Comparison of ENCODE assay signal across 20 cellular contexts in genomic region chr3:30084971-30085403, GRCh38.
DNase-seq lines count a peak whose midpoint lies in the region; ATAC-seq, FAIRE-seq and TF ChIP-seq lines count a peak whose summit lies in the region.
"Had no signal": no experiment of that assay in that cellular context is flagged by ENCODE, and none has a peak within 500 bp of the region (broad histone marks: within the 10 kb centered on the region; RNA-seq: fewer than 3 reads in every experiment).

No MANE protein-coding gene starts in this region.

- H3K4me1 ChIP-seq in HUES48 (ENCODE audit: control insufficient read depth, insufficient read depth, low read length): peaks cover 36% of the 10 kb centered on the region
- H3K4me1 ChIP-seq in astrocyte (ENCODE audit: insufficient read depth, low read length): peaks cover 6% of the 10 kb centered on the region
- no peaks in the 10 kb centered on the region for H3K4me1 ChIP-seq in sigmoid colon
- H3K4me1 ChIP-seq: BE2C, body of pancreas had no signal

- H3K27ac ChIP-seq in HUES48 (ENCODE audit: low read depth, low read length) (peak overlapping the region; percentile 93), astrocyte (ENCODE audit: low read depth, low read length) (no peak overlapping the region), sigmoid colon (no peak overlapping the region)
- H3K27ac ChIP-seq: body of pancreas had no signal

- no peak overlapping the region for H2AFZ ChIP-seq in astrocyte (ENCODE audit: low read depth, low read length)

- H3K27ac Mint-ChIP-seq in astrocyte (ENCODE audit: unreplicated experiment): no peak overlapping the region
- no peak overlapping the region for H3K27ac Mint-ChIP-seq in stimulated activated memory B cell treated with anti-CD40 and anti-IgM and Interleukin-4, amounts not matched to agents 10 μg/mL and 1 μg/mL and 100 μg/mL, for 72 hours
- H3K27ac Mint-ChIP-seq: activated CD4-positive, alpha-beta memory T cell treated with anti-CD3 and anti-CD28 coated beads, Interleukin-2, amount 10 ng/mL, durations not matched to agents 7 days and 5 days; activated naive CD8-positive, alpha-beta T cell treated with anti-CD3 and anti-CD28 coated beads, Interleukin-2, amount 10 ng/mL, durations not matched to agents 7 days and 5 days had no signal

- WGBS in sigmoid colon, 2 donors: 96 to 97% methylated on average over 3 of the region's 3 CpGs

- H3K9me3 ChIP-seq in HUES48 (ENCODE audit: control insufficient read depth, insufficient read depth, low read length) (no peaks in the 10 kb centered on the region), astrocyte (ENCODE audit: insufficient read depth, low read depth, low read length) (no peaks in the 10 kb centered on the region), sigmoid colon (no peaks in the 10 kb centered on the region)
- H3K9me3 ChIP-seq: BE2C, body of pancreas had no signal

- H3K36me3 ChIP-seq in HUES48 (ENCODE audit: control insufficient read depth, insufficient read depth, low read length): no peaks in the 10 kb centered on the region
- H3K36me3 ChIP-seq in astrocyte (ENCODE audit: insufficient read depth, low read length): no peaks in the 10 kb centered on the region
- H3K36me3 ChIP-seq in sigmoid colon: no peaks in the 10 kb centered on the region
- H3K36me3 ChIP-seq: BE2C had no signal

- intact Hi-C loops in sigmoid colon (cut with DNase I): no loop called here

- DNase-seq in A172 (ENCODE audit: low spot score): peak; percentile 68
- DNase-seq in astrocyte (ENCODE audit: low read depth): peak; percentile 16
- peak; percentile 36 for DNase-seq in iPS-NIHi7 (ENCODE audit: extremely low spot score)
- DNase-seq in sigmoid colon: no peak
- DNase-seq: activated CD4-positive, alpha-beta memory T cell treated with anti-CD3 and anti-CD28 coated beads, Interleukin-2, amount 10 ng/mL, durations not matched to agents 7 days and 5 days; activated effector memory CD4-positive, alpha-beta T cell treated with Interleukin-2 at 50 U/mL for 16 hours; activated naive CD8-positive, alpha-beta T cell treated with anti-CD3 and anti-CD28 coated beads, Interleukin-2, amount 10 ng/mL, durations not matched to agents 7 days and 5 days; BE2C; body of pancreas; DMS53; head of caudate nucleus; KBM-7; NCI-H1417 treated with DMSO at 0.1 percent for 48 hours; OCI-M1 had no signal

- FAIRE-seq in astrocyte (lab: Jason Lieb, UNC): no peak
- FAIRE-seq: islet of Langerhans had no signal

- no peak for TF ChIP-seq POLR2A in sigmoid colon (IDR thresholded peaks at IDR 0.05)

- no peak for TF ChIP-seq EP300 in sigmoid colon (IDR thresholded peaks at IDR 0.05)

- H3K36me3 Mint-ChIP-seq in astrocyte (ENCODE audit: low read depth, unreplicated experiment): no peaks in the 10 kb centered on the region
- no peaks in the 10 kb centered on the region for H3K36me3 Mint-ChIP-seq in stimulated activated memory B cell treated with anti-CD40 and anti-IgM and Interleukin-4, amounts not matched to agents 10 μg/mL and 1 μg/mL and 100 μg/mL, for 72 hours
- H3K36me3 Mint-ChIP-seq: activated naive CD8-positive, alpha-beta T cell treated with anti-CD3 and anti-CD28 coated beads, Interleukin-2, amount 10 ng/mL, durations not matched to agents 7 days and 5 days had no signal

- TF ChIP-seq CTCF in astrocyte (IDR thresholded peaks at IDR 0.05; ENCODE audit: insufficient read depth, low read depth, low read length) (no peak), sigmoid colon (IDR thresholded peaks at IDR 0.05) (no peak)

- peak overlapping the region; percentile 25 for H3K4me2 ChIP-seq in astrocyte (ENCODE audit: low read length)

- H4K20me1 ChIP-seq in astrocyte (ENCODE audit: insufficient read depth, low read length): no peaks in the 10 kb centered on the region

- ATAC-seq in GM21390 (IDR thresholded peaks at IDR 0.05; ENCODE audit: unreplicated experiment) (no peak), esophagus mucosa (no peak)
- no peak for ATAC-seq in stimulated activated memory B cell treated with anti-CD40 and anti-IgM and Interleukin-4, amounts not matched to agents 10 μg/mL and 1 μg/mL and 100 μg/mL, for 72 hours
- ATAC-seq: body of pancreas, Right ventricle myocardium inferior had no signal

- H3K4me3 ChIP-seq in HUES48 (ENCODE audit: low read depth, low read length) (peak overlapping the region; percentile 20; the same call in 1 of the 2 replicates), astrocyte (ENCODE audit: insufficient read depth, low read depth, low read length) (no peak overlapping the region), sigmoid colon (no peak overlapping the region)
- H3K4me3 ChIP-seq: body of pancreas had no signal

- H3K9me3 Mint-ChIP-seq in astrocyte (ENCODE audit: unreplicated experiment): no peaks in the 10 kb centered on the region
- no peaks in the 10 kb centered on the region for H3K9me3 Mint-ChIP-seq in stimulated activated memory B cell treated with anti-CD40 and anti-IgM and Interleukin-4, amounts not matched to agents 10 μg/mL and 1 μg/mL and 100 μg/mL, for 72 hours
- H3K9me3 Mint-ChIP-seq: activated CD4-positive, alpha-beta memory T cell treated with anti-CD3 and anti-CD28 coated beads, Interleukin-2, amount 10 ng/mL, durations not matched to agents 7 days and 5 days; activated naive CD8-positive, alpha-beta T cell treated with anti-CD3 and anti-CD28 coated beads, Interleukin-2, amount 10 ng/mL, durations not matched to agents 7 days and 5 days had no signal

- no peak overlapping the region for H3K9ac ChIP-seq in HUES48 (ENCODE audit: low read depth, low read length)
- H3K9ac ChIP-seq in astrocyte (ENCODE audit: low read length): no peak overlapping the region

- H3K27me3 ChIP-seq in HUES48 (ENCODE audit: control insufficient read depth, insufficient read depth, low read length) (peaks cover 84% of the 10 kb centered on the region), astrocyte (ENCODE audit: insufficient read depth, low read length) (no peaks in the 10 kb centered on the region), sigmoid colon (no peaks in the 10 kb centered on the region)
- H3K27me3 ChIP-seq: BE2C, body of pancreas had no signal

- H3K4me1 Mint-ChIP-seq in astrocyte (ENCODE audit: low read depth, unreplicated experiment): peaks cover 3% of the 10 kb centered on the region
- H3K4me1 Mint-ChIP-seq in stimulated activated memory B cell treated with anti-CD40 and anti-IgM and Interleukin-4, amounts not matched to agents 10 μg/mL and 1 μg/mL and 100 μg/mL, for 72 hours: no peaks in the 10 kb centered on the region
- H3K4me1 Mint-ChIP-seq: activated CD4-positive, alpha-beta memory T cell treated with anti-CD3 and anti-CD28 coated beads, Interleukin-2, amount 10 ng/mL, durations not matched to agents 7 days and 5 days had no signal

- no peak overlapping the region for H3K4me3 Mint-ChIP-seq in astrocyte (ENCODE audit: unreplicated experiment)
- H3K4me3 Mint-ChIP-seq in stimulated activated memory B cell treated with anti-CD40 and anti-IgM and Interleukin-4, amounts not matched to agents 10 μg/mL and 1 μg/mL and 100 μg/mL, for 72 hours: no peak overlapping the region
- H3K4me3 Mint-ChIP-seq: activated CD4-positive, alpha-beta memory T cell treated with anti-CD3 and anti-CD28 coated beads, Interleukin-2, amount 10 ng/mL, durations not matched to agents 7 days and 5 days had no signal

- H3K27me3 Mint-ChIP-seq in astrocyte (ENCODE audit: low read depth, unreplicated experiment): peaks cover 24% of the 10 kb centered on the region
- H3K27me3 Mint-ChIP-seq in stimulated activated memory B cell treated with anti-CD40 and anti-IgM and Interleukin-4, amounts not matched to agents 10 μg/mL and 1 μg/mL and 100 μg/mL, for 72 hours: peaks cover 34% of the 10 kb centered on the region

- H3K79me2 ChIP-seq in astrocyte (ENCODE audit: insufficient read depth, low read length): no peaks in the 10 kb centered on the region
